In the genomic region with DNA sequence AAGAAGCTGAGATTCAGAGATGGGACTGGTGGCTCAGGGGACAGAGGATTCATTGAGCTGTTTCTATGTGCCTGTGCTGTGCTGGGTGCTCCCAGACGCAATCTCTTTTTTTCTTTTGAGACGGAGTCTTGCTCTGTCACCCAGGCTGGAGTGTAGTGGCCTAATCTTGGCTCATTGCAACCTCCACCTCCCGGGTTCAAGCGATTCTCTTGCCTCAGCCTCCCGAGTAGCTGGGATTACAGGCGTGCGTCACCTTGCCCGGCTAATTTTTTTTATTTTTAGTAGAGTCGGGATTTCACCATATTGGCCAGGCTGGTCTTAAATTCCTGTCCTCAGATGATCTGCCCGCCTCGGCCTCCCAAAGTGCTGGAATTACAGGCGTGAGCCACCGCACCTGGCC, we compare ENCODE assay signal across 5 cellular contexts. TPM values are rescaled to one million over a fixed set of nuclear protein-coding genes. Genes with fewer than 3 reads are reported as not detected.
"Had no signal": no experiment of that assay in that cellular context is flagged by ENCODE, and none has a peak within 500 bp of the region (broad histone marks: within the 10 kb centered on the region; RNA-seq: fewer than 3 reads in every experiment).

No MANE protein-coding gene starts in this region.

RNA-seq across cellular contexts. Expression of a gene that starts 32.7 kb away (rescaled TPM):
- total RNA-seq: dermis blood vessel endothelial cell, epithelial cell of proximal tubule, kidney epithelial cell had no signal
- polyA plus RNA-seq: keratinocyte, mammary epithelial cell had no signal
